In genomic region chr3:195896361-195897080, GRCh38 we compare ENCODE assay signal across 8 cellular contexts. TPM values are rescaled to one million over a fixed set of nuclear protein-coding genes. Genes with fewer than 3 reads are reported as not detected.
DNase-seq lines count a peak whose midpoint lies in the region; ATAC-seq and TF ChIP-seq lines count a peak whose summit lies in the region.

No MANE protein-coding gene starts in this region.

- H3K4me3 ChIP-seq in GM12864 (ENCODE audit: low read depth, low read length) (peak overlapping the region; percentile 87), HUES48 (ENCODE audit: low read depth, low read length) (peak overlapping the region; percentile 75), foreskin fibroblast (ENCODE audit: low read depth in 1 of 2, low read length in 2 of 2) (peak overlapping the region; percentile 51 to 69)

- no peak overlapping the region for H3K9ac ChIP-seq in HUES48 (ENCODE audit: low read depth, low read length)

- H3K4me1 Mint-ChIP-seq in activated CD8-positive, alpha-beta T cell treated with anti-CD3 and anti-CD28 coated beads for 36 hours (ENCODE audit: low read depth): peaks cover 54% of the 10 kb centered on the region

- peak overlapping the region; percentile 80 for H3K4me3 Mint-ChIP-seq in activated CD8-positive, alpha-beta T cell treated with anti-CD3 and anti-CD28 coated beads for 36 hours

- H3K27ac ChIP-seq in HUES48 (ENCODE audit: low read depth, low read length): peak overlapping the region; percentile 22

- TF ChIP-seq CTCF in GM12864 (IDR thresholded peaks at IDR 0.05; ENCODE audit: low read depth, low read length, missing control alignments) (no peak), foreskin fibroblast (IDR thresholded peaks at IDR 0.05; ENCODE audit: low read depth, low read length) (no peak)
- no peak for TF ChIP-seq CTCF in activated CD8-positive, alpha-beta T cell treated with anti-CD3 and anti-CD28 coated beads for 36 hours (IDR thresholded peaks at IDR 0.05)

- H3K27me3 Mint-ChIP-seq in activated CD8-positive, alpha-beta T cell treated with anti-CD3 and anti-CD28 coated beads for 36 hours: no peaks in the 10 kb centered on the region

- intact Hi-C loops in activated CD8-positive, alpha-beta T cell treated with anti-CD3 and anti-CD28 coated beads for 36 hours (cut with micrococcal nuclease): no loop called here

- DNase-seq in GM12864 (ENCODE audit: low read depth): no peak
- DNase-seq in activated CD8-positive, alpha-beta T cell treated with anti-CD3 and anti-CD28 coated beads for 36 hours: peak; percentile 9
- peak; percentile 75 to 87 for DNase-seq in foreskin fibroblast
- DNase-seq in nucleus accumbens (lab: John Stamatoyannopoulos, UW): peak in 43 of 56 donors; percentile 26 to 76 (median 58)
- DNase-seq in activated CD4-positive, alpha-beta T cell treated with anti-CD3 and anti-CD28 coated beads, Interleukin-2, amount 50 U/mL, for 48 hours: no peak
- DNase-seq in SHP77 (lab: John Stamatoyannopoulos, UW): no peak

- no peaks in the 10 kb centered on the region for H3K27me3 ChIP-seq in HUES48 (ENCODE audit: control insufficient read depth, insufficient read depth, low read length)

- POLR2A ChIA-PET in activated CD8-positive, alpha-beta T cell treated with anti-CD3 and anti-CD28 coated beads for 36 hours (lab: Charles Lee): interaction anchor here (1.0 to 6.4 kb wide), 3 partner anchors 9 to 17 kb away, joined by 3 to 77 read pairs (median 4); partner anchors contain the start of gene TNK2

- peak overlapping the region; percentile 93 for H3K27ac Mint-ChIP-seq in activated CD8-positive, alpha-beta T cell treated with anti-CD3 and anti-CD28 coated beads for 36 hours

- CTCF ChIA-PET in activated CD8-positive, alpha-beta T cell treated with anti-CD3 and anti-CD28 coated beads for 36 hours (lab: Charles Lee): interaction anchor here (5.3 to 9.3 kb wide), 4 partner anchors 11 to 43 kb away, joined by 59 to 131 read pairs (median 104); partner anchors contain the start of gene TNK2

- H3K4me1 ChIP-seq in HUES48 (ENCODE audit: control insufficient read depth, insufficient read depth, low read length): peaks cover 33% of the 10 kb centered on the region

- H3K36me3 Mint-ChIP-seq in activated CD8-positive, alpha-beta T cell treated with anti-CD3 and anti-CD28 coated beads for 36 hours (ENCODE audit: low read depth): no peaks in the 10 kb centered on the region

- no peaks in the 10 kb centered on the region for H3K36me3 ChIP-seq in HUES48 (ENCODE audit: control insufficient read depth, insufficient read depth, low read length)

- no peaks in the 10 kb centered on the region for H3K9me3 Mint-ChIP-seq in activated CD8-positive, alpha-beta T cell treated with anti-CD3 and anti-CD28 coated beads for 36 hours

- ATAC-seq in activated CD8-positive, alpha-beta T cell treated with anti-CD3 and anti-CD28 coated beads for 36 hours: peak; percentile 15
- no peak for ATAC-seq in GM18511 (IDR thresholded peaks at IDR 0.05; ENCODE audit: unreplicated experiment)

- no peaks in the 10 kb centered on the region for H3K9me3 ChIP-seq in HUES48 (ENCODE audit: control insufficient read depth, insufficient read depth, low read length)

RNA-seq across cellular contexts. Expression of gene TNK2, which starts 11.8 kb away (rescaled TPM):
- total RNA-seq in activated CD8-positive, alpha-beta T cell treated with anti-CD3 and anti-CD28 coated beads for 36 hours: 10 to 100 TPM; 41.9 to 43.0 TPM

Comparison
In these comparisons a context has a peak if more than half of its experiments do, and no peak if none do; other contexts are left out.
1. DNase-seq: peak in activated CD8-positive, alpha-beta T cell treated with anti-CD3 and anti-CD28 coated beads for 36 hours (single experiment), foreskin fibroblast (2 of 2) and nucleus accumbens (43 of 56); none in GM12864 (single experiment), activated CD4-positive, alpha-beta T cell treated with anti-CD3 and anti-CD28 coated beads, Interleukin-2, amount 50 U/mL, for 48 hours (0 of 2) and SHP77 (0 of 2).
2. Peak in every context shown above with its lines, with median percentiles within 50 percentile points of each other: H3K4me3 ChIP-seq.